15 cellular contexts compared by ENCODE assay signal in the genomic region with DNA sequence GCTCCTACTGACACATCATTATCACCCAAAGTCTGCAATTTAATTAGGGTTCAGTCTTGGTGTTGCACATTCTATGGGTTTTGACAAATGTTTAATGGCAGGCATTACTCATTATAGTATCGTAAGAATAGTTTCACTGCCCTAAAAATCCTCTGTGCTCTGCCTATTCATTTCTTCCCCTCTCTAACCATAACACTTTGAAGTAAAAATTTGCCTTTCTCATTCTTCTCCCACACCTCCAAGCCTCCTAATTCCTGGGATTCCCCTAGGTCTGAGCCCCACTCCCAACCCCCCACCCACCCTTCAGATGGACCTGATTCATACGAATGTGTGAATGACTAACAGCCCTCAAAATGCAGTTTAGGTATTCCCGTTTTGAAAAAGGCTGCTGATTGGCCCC. TPM values are rescaled to one million over a fixed set of nuclear protein-coding genes. Genes with fewer than 3 reads are reported as not detected.
DNase-seq lines count a peak whose midpoint lies in the region; ATAC-seq, FAIRE-seq and TF ChIP-seq lines count a peak whose summit lies in the region.
"Had no signal": no experiment of that assay in that cellular context is flagged by ENCODE, and none has a peak within 500 bp of the region (broad histone marks: within the 10 kb centered on the region; RNA-seq: fewer than 3 reads in every experiment).

No MANE protein-coding gene starts in this region.

- no peaks in the 10 kb centered on the region for H3K27me3 ChIP-seq in foreskin keratinocyte
- H3K27me3 ChIP-seq: heart right ventricle, uterus had no signal

- DNase-seq in activated CD4-positive, alpha-beta T cell treated with anti-CD3 and anti-CD28 coated beads for 48 hours, result peak; percentile 35
- DNase-seq in activated CD4-positive, alpha-beta T cell treated with anti-CD3 and anti-CD28 coated beads for 1 hour, result no peak
- no peak for DNase-seq in GM18507 (ENCODE audit: extremely low spot score, insufficient read length, low read depth)
- peak in 1 of 2 donors; percentile 51 for DNase-seq in foreskin keratinocyte
- DNase-seq in COLO829 (ENCODE audit: low spot score), result no peak
- DNase-seq in osteocyte (ENCODE audit: extremely low spot score, unreplicated experiment), result no peak
- DNase-seq: activated effector memory CD4-positive, alpha-beta T cell treated with anti-CD3 and anti-CD28 coated beads, Interleukin-2, amount 50 U/mL, for 16 hours; heart right ventricle; NCI-H2107; NK-92 treated with Interleukin-12 subunit alpha and Interleukin-12 subunit beta, amount 100 ng/mL, for 24 hours; uterus had no signal

- no peaks in the 10 kb centered on the region for H3K27me3 Mint-ChIP-seq in osteocyte (ENCODE audit: unreplicated experiment)

- peak overlapping the region; percentile 2 for H3K27ac ChIP-seq in foreskin keratinocyte
- H3K27ac ChIP-seq: heart right ventricle, uterus had no signal

- peaks cover 7% of the 10 kb centered on the region for H3K4me1 ChIP-seq in foreskin keratinocyte
- H3K4me1 ChIP-seq: uterus had no signal

- H3K4me1 Mint-ChIP-seq in osteocyte (ENCODE audit: unreplicated experiment), result peaks cover 4% of the 10 kb centered on the region
- H3K4me1 Mint-ChIP-seq: central memory CD8-positive, alpha-beta T cell had no signal

- no peak overlapping the region for H3K27ac Mint-ChIP-seq in osteocyte (ENCODE audit: unreplicated experiment)

- no peak overlapping the region for H3K4me3 Mint-ChIP-seq in osteocyte (ENCODE audit: unreplicated experiment)
- H3K4me3 Mint-ChIP-seq: central memory CD8-positive, alpha-beta T cell; nephron had no signal

- TF ChIP-seq CTCF in foreskin keratinocyte (conservative IDR thresholded peaks at IDR 0.05) (no peak), osteocyte (IDR thresholded peaks at IDR 0.05) (no peak)

- H3K9me3 Mint-ChIP-seq in osteocyte (ENCODE audit: unreplicated experiment), result no peaks in the 10 kb centered on the region
- H3K9me3 Mint-ChIP-seq: central memory CD8-positive, alpha-beta T cell; nephron had no signal

- no peaks in the 10 kb centered on the region for H3K36me3 Mint-ChIP-seq in osteocyte (ENCODE audit: unreplicated experiment)

- peak; percentile 36 for FAIRE-seq in GM18507 (lab: Jason Lieb, UNC)

- peak; percentile 68 for ATAC-seq in HG03378 (IDR thresholded peaks at IDR 0.05; ENCODE audit: unreplicated experiment)
- ATAC-seq in foreskin keratinocyte, result peak; percentile 26
- no peak for ATAC-seq in GM19455 (IDR thresholded peaks at IDR 0.05; ENCODE audit: unreplicated experiment)
- ATAC-seq: heart right ventricle had no signal

RNA-seq across cellular contexts. Expression of a gene that starts 18.4 kb away (rescaled TPM):
- 46.5 and 52.3 TPM in 2 replicates for total RNA-seq in foreskin keratinocyte
- 14.5 and 15.5 TPM in 2 replicates for polyA plus RNA-seq in foreskin keratinocyte
- 12.9 and 13.8 TPM in 2 replicates for total RNA-seq in osteocyte
